8 cellular contexts compared by ENCODE assay signal in genomic region chrX:154840856-154841255, GRCh38. TPM values are rescaled to one million over a fixed set of nuclear protein-coding genes. Genes with fewer than 3 reads are reported as not detected.
DNase-seq lines count a peak whose midpoint lies in the region; ATAC-seq and TF ChIP-seq lines count a peak whose summit lies in the region.

No MANE protein-coding gene starts in this region.

- H3K23ac ChIP-seq in IMR-90 (ENCODE audit: low read depth, low read length) (no peak overlapping the region), trophoblast cell (ENCODE audit: low read length) (no peak overlapping the region)

- H3K27me3 ChIP-seq in IMR-90 (ENCODE audit: control insufficient read depth, insufficient read depth, low read length) (no peaks in the 10 kb centered on the region), PC-9 (ENCODE audit: insufficient read depth, low read depth) (no peaks in the 10 kb centered on the region), trophoblast cell (ENCODE audit: insufficient read depth, low read length) (no peaks in the 10 kb centered on the region)

- dilution Hi-C loops in IMR-90 (cut with HindIII; ENCODE audit: low sequenced_read_pairs, unreplicated experiment), result no loop called here

- H3K9me3 ChIP-seq in IMR-90 (ENCODE audit: control insufficient read depth, insufficient read depth, low read length) (no peaks in the 10 kb centered on the region), PC-9 (ENCODE audit: insufficient read depth, low read depth) (no peaks in the 10 kb centered on the region), trophoblast cell (ENCODE audit: insufficient read depth, low read depth, low read length) (no peaks in the 10 kb centered on the region)

- H3K9ac ChIP-seq in IMR-90 (ENCODE audit: low read depth, low read length) (no peak overlapping the region), trophoblast cell (ENCODE audit: low read length) (no peak overlapping the region)

- H3K9me1 ChIP-seq in IMR-90 (ENCODE audit: insufficient read depth, low read length), result no peaks in the 10 kb centered on the region

- H4K12ac ChIP-seq in trophoblast cell (ENCODE audit: low read depth, low read length), result no peak overlapping the region

- TF ChIP-seq POLR2A in IMR-90 (IDR thresholded peaks at IDR 0.05; ENCODE audit: low read depth, low read length), result no peak

- H3K4me2 ChIP-seq in IMR-90 (ENCODE audit: low read depth, low read length) (no peak overlapping the region), PC-9 (no peak overlapping the region), trophoblast cell (ENCODE audit: low read length) (no peak overlapping the region)

- no peak overlapping the region for H3K4me3 ChIP-seq in IMR-90 (ENCODE audit: insufficient read depth, low read depth, low read length)
- no peak overlapping the region for H3K4me3 ChIP-seq in PC-9
- no peak overlapping the region for H3K4me3 ChIP-seq in trophoblast cell (ENCODE audit: low read depth, low read length)

- DNase-seq in activated CD8-positive, alpha-beta memory T cell treated with anti-CD3 and anti-CD28 coated beads, Interleukin-2, amount 10 ng/mL, durations not matched to agents 7 days and 5 days, result no peak
- DNase-seq in activated CD8-positive, alpha-beta memory T cell treated with anti-CD3 and anti-CD28 coated beads, Interleukin-2, amount 50 U/mL, for 4 hours, result no peak
- DNase-seq in IMR-90, result peak; percentile 70
- DNase-seq in PC-9, result peak; percentile 0 to 42
- DNase-seq in trophoblast cell, result peak; percentile 4 to 64
- DNase-seq in kidney glomerular epithelial cell (lab: John Stamatoyannopoulos, UW), result no peak

- H3K36me3 Mint-ChIP-seq in activated CD8-positive, alpha-beta memory T cell treated with anti-CD3 and anti-CD28 coated beads, Interleukin-2, amount 10 ng/mL, durations not matched to agents 7 days and 5 days, result no peaks in the 10 kb centered on the region

- no peak overlapping the region for H2BK15ac ChIP-seq in IMR-90 (ENCODE audit: low read depth, low read length)

- no peak overlapping the region for H4K8ac ChIP-seq in IMR-90 (ENCODE audit: low read depth in 2 of 2, low read length in 2 of 2)
- no peak overlapping the region for H4K8ac ChIP-seq in trophoblast cell (ENCODE audit: low read depth, low read length)

- peaks cover 10% of the 10 kb centered on the region for H3K4me1 Mint-ChIP-seq in activated CD8-positive, alpha-beta memory T cell treated with anti-CD3 and anti-CD28 coated beads, Interleukin-2, amount 10 ng/mL, durations not matched to agents 7 days and 5 days

- no peak overlapping the region for H4K5ac ChIP-seq in IMR-90 (ENCODE audit: low read depth, low read length)

- H4K91ac ChIP-seq in IMR-90 (ENCODE audit: insufficient read depth, low read depth, low read length) (no peak overlapping the region; the same call in 1 of the 2 replicates), trophoblast cell (ENCODE audit: low read depth, low read length) (no peak overlapping the region)

- H2AK5ac ChIP-seq in IMR-90 (ENCODE audit: low read depth, low read length) (no peak overlapping the region), trophoblast cell (ENCODE audit: low read length) (no peak overlapping the region)

- no peaks in the 10 kb centered on the region for H3K79me2 ChIP-seq in PC-9 (ENCODE audit: low read depth)
- H3K79me2 ChIP-seq in trophoblast cell (ENCODE audit: control insufficient read depth, insufficient read depth, low read length, poor library complexity), result no peaks in the 10 kb centered on the region

- no peaks in the 10 kb centered on the region for H3K9me2 ChIP-seq in PC-9 (ENCODE audit: insufficient read depth)

- H3K56ac ChIP-seq in IMR-90 (ENCODE audit: extremely low read depth, insufficient read depth, low read length), result no peak overlapping the region

- H2BK20ac ChIP-seq in IMR-90 (ENCODE audit: low read depth, low read length), result no peak overlapping the region

- H3K4me1 ChIP-seq in IMR-90 (ENCODE audit: control insufficient read depth, insufficient read depth, low read length), result no peaks in the 10 kb centered on the region
- H3K4me1 ChIP-seq in PC-9 (replicated peaks; ENCODE audit: insufficient read depth), result no peaks in the 10 kb centered on the region
- no peaks in the 10 kb centered on the region for H3K4me1 ChIP-seq in trophoblast cell (ENCODE audit: control insufficient read depth in 1 of 2, insufficient read depth in 2 of 2, low read length in 2 of 2)

- no peaks in the 10 kb centered on the region for H3K9me3 Mint-ChIP-seq in activated CD8-positive, alpha-beta memory T cell treated with anti-CD3 and anti-CD28 coated beads, Interleukin-2, amount 10 ng/mL, durations not matched to agents 7 days and 5 days (ENCODE audit: low read depth)

- no peaks in the 10 kb centered on the region for H3K36me3 ChIP-seq in IMR-90 (ENCODE audit: control insufficient read depth, insufficient read depth, low read length)
- no peaks in the 10 kb centered on the region for H3K36me3 ChIP-seq in PC-9 (ENCODE audit: low read depth)
- H3K36me3 ChIP-seq in trophoblast cell (ENCODE audit: control insufficient read depth in 1 of 2, insufficient read depth in 2 of 2, low read length in 2 of 2), result no peaks in the 10 kb centered on the region

- no peak overlapping the region for H2AK9ac ChIP-seq in IMR-90 (replicated peaks; ENCODE audit: low read depth, low read length, poor library complexity)

- BruUV-seq in IMR-90 (replicated peaks; lab: Mats Ljungman, UMichigan) (no TSS peak), PC-9 (replicated peaks; lab: Mats Ljungman, UMichigan) (no TSS peak)

- H3K27me3 Mint-ChIP-seq in activated CD8-positive, alpha-beta memory T cell treated with anti-CD3 and anti-CD28 coated beads, Interleukin-2, amount 10 ng/mL, durations not matched to agents 7 days and 5 days, result no peaks in the 10 kb centered on the region

- no peak overlapping the region for H3K27ac Mint-ChIP-seq in activated CD8-positive, alpha-beta memory T cell treated with anti-CD3 and anti-CD28 coated beads, Interleukin-2, amount 10 ng/mL, durations not matched to agents 7 days and 5 days

- no peak overlapping the region for H3K14ac ChIP-seq in IMR-90 (replicated peaks; ENCODE audit: low read depth, low read length)
- no peak overlapping the region for H3K14ac ChIP-seq in trophoblast cell (ENCODE audit: low read length)

- no peak overlapping the region for H2BK12ac ChIP-seq in trophoblast cell (ENCODE audit: low read length)

- H2BK5ac ChIP-seq in IMR-90 (ENCODE audit: low read depth, low read length, poor library complexity, severe bottlenecking), result no peak overlapping the region
- no peak overlapping the region for H2BK5ac ChIP-seq in trophoblast cell (ENCODE audit: low read depth, low read length, poor library complexity)

- in situ Hi-C loops in IMR-90 (cut with MboI; ENCODE audit: low sequenced_read_pairs), result no loop called here

- WGBS in IMR-90 (ENCODE audit: extremely low coverage in 2 of 2, insufficient read length in 1 of 2), 2 experiments, result no CpG with 5 or more reads among the region's 2 CpGs
- WGBS in trophoblast cell (ENCODE audit: extremely low coverage, insufficient coverage, insufficient read length), result no CpG with 5 or more reads among the region's 2 CpGs

- no peak overlapping the region for H3K4me3 Mint-ChIP-seq in activated CD8-positive, alpha-beta memory T cell treated with anti-CD3 and anti-CD28 coated beads, Interleukin-2, amount 10 ng/mL, durations not matched to agents 7 days and 5 days

- CTCF ChIA-PET in activated CD8-positive, alpha-beta memory T cell treated with anti-CD3 and anti-CD28 coated beads, Interleukin-2, amount 10 ng/mL, durations not matched to agents 7 days and 5 days (lab: Charles Lee), result interaction anchor here (0.9 to 3.6 kb wide), 2 partner anchors 12 to 91 kb away, joined by 3 to 21 read pairs; partner anchors contain the start of gene GAB3
- CTCF ChIA-PET in IMR-90 (lab: Yijun Ruan, JAX) (interaction anchor here (1.0 kb wide), 1 partner anchor 77 kb away, joined by 3 read pairs; no protein-coding TSS in a partner anchor), PC-9 (lab: Charles Lee) (no interaction called here)

- H2BK120ac ChIP-seq in IMR-90 (ENCODE audit: low read depth, low read length), result no peak overlapping the region
- H2BK120ac ChIP-seq in trophoblast cell (ENCODE audit: insufficient read depth, low read length, poor library complexity), result no peak overlapping the region

- TF ChIP-seq CTCF in IMR-90 (conservative IDR thresholded peaks at IDR 0.05; ENCODE audit: low read depth, low read length) (peak; percentile 75), PC-9 (conservative IDR thresholded peaks at IDR 0.05) (peak; percentile 78)

- intact Hi-C loops in IMR-90 (cut with micrococcal nuclease), result loop anchor here (1.0 to 2.0 kb wide), 2 partner anchors 62 to 93 kb away; no protein-coding TSS in a partner anchor
- intact Hi-C loops in PC-9 (cut with micrococcal nuclease; ENCODE audit: unreplicated experiment), result loop anchor here (1.0 to 10.0 kb wide), 4 partner anchors 78 to 466 kb away; partner anchors contain the start of genes EMD and FLNA

- H3K27ac ChIP-seq in IMR-90 (ENCODE audit: insufficient read depth, low read length) (no peak overlapping the region), PC-9 (no peak overlapping the region), trophoblast cell (ENCODE audit: low read depth, low read length) (no peak overlapping the region)

- H3F3A ChIP-seq in PC-9 (ENCODE audit: insufficient read depth, low read depth), result no peaks in the 10 kb centered on the region

- no peak overlapping the region for H3K4ac ChIP-seq in IMR-90 (ENCODE audit: low read depth, low read length)
- no peak overlapping the region for H3K4ac ChIP-seq in trophoblast cell (ENCODE audit: low read depth, low read length)

- H2AFZ ChIP-seq in IMR-90 (replicated peaks; ENCODE audit: low read length, poor library complexity) (no peak overlapping the region), PC-9 (no peak overlapping the region), trophoblast cell (ENCODE audit: insufficient read depth, low read length, poor library complexity) (no peak overlapping the region)

- H3K18ac ChIP-seq in IMR-90 (ENCODE audit: low read depth, low read length), result no peak overlapping the region
- H3K18ac ChIP-seq in trophoblast cell (ENCODE audit: low read length), result no peak overlapping the region

- H3K79me1 ChIP-seq in IMR-90 (ENCODE audit: low read depth in 1 of 2, low read length in 2 of 2), result no peaks in the 10 kb centered on the region
- H3K79me1 ChIP-seq in trophoblast cell (ENCODE audit: low read length), result no peaks in the 10 kb centered on the region

- POLR2A ChIA-PET in IMR-90 (lab: Charles Lee; ENCODE audit: unreplicated experiment) (no interaction called here), PC-9 (lab: Charles Lee; ENCODE audit: unreplicated experiment) (no interaction called here)

- peak; percentile 84 for TF ChIP-seq RAD21 in IMR-90 (IDR thresholded peaks at IDR 0.05; ENCODE audit: low read length)

- peak; percentile 45 for ATAC-seq in activated CD8-positive, alpha-beta memory T cell treated with anti-CD3 and anti-CD28 coated beads, Interleukin-2, amount 10 ng/mL, durations not matched to agents 7 days and 5 days
- ATAC-seq in IMR-90 (ENCODE audit: low read depth), result peak; percentile 74
- peak; percentile 51 for ATAC-seq in esophagus mucosa
- no peak for ATAC-seq in HG03135 (IDR thresholded peaks at IDR 0.05; ENCODE audit: unreplicated experiment)

- H4K20me1 ChIP-seq in IMR-90 (ENCODE audit: insufficient read depth, low read length) (no peaks in the 10 kb centered on the region), PC-9 (ENCODE audit: insufficient read depth) (no peaks in the 10 kb centered on the region)

RNA-seq across cellular contexts. Expression of gene SMIM9, which starts 6.4 kb away (rescaled TPM):
- total RNA-seq in activated CD8-positive, alpha-beta memory T cell treated with anti-CD3 and anti-CD28 coated beads, Interleukin-2, amount 10 ng/mL, durations not matched to agents 7 days and 5 days, result under 1 TPM in 1 of 2 experiments, not detected in 1; 0.26 TPM
- total RNA-seq in IMR-90 (2012; rRNA removed) (not detected in 2 replicates), PC-9 (2021) (not detected in 2 replicates), esophagus mucosa (not detected)
- polyA plus RNA-seq in IMR-90 (2012; rRNA removed), result not detected in 2 replicates
- not detected in 2 replicates for polyA plus RNA-seq in IMR-90 (2012; cell fraction: cytosol; rRNA removed)
- polyA plus RNA-seq in IMR-90 (2012; cell fraction: nucleus; rRNA removed; ENCODE audit: low replicate concordance), result not detected in 2 replicates
- polyA plus RNA-seq in trophoblast cell (2013), result 1.6 and 2.0 TPM in 2 replicates

RNA-seq across cellular contexts. Expression of gene MPP1, which starts 35.6 kb away (rescaled TPM):
- total RNA-seq in activated CD8-positive, alpha-beta memory T cell treated with anti-CD3 and anti-CD28 coated beads, Interleukin-2, amount 10 ng/mL, durations not matched to agents 7 days and 5 days, result 10 to 100 TPM; 29.0 to 37.4 TPM
- total RNA-seq in IMR-90 (2012; rRNA removed), result 36.4 and 43.0 TPM in 2 replicates
- 29.4 and 35.2 TPM in 2 replicates for polyA plus RNA-seq in IMR-90 (2012; rRNA removed)
- 18.5 and 21.3 TPM in 2 replicates for polyA plus RNA-seq in IMR-90 (2012; cell fraction: cytosol; rRNA removed)
- polyA plus RNA-seq in IMR-90 (2012; cell fraction: nucleus; rRNA removed; ENCODE audit: low replicate concordance), result 34.3 and 65.1 TPM in 2 replicates
- total RNA-seq in PC-9 (2021), result 4.2 and 4.8 TPM in 2 replicates
- 6.3 TPM for total RNA-seq in esophagus mucosa
- polyA plus RNA-seq in trophoblast cell (2013), result 125 and 134 TPM in 2 replicates

RNA-seq across cellular contexts. Expression of gene F8A1, which starts 45.3 kb away (rescaled TPM):
- total RNA-seq in activated CD8-positive, alpha-beta memory T cell treated with anti-CD3 and anti-CD28 coated beads, Interleukin-2, amount 10 ng/mL, durations not matched to agents 7 days and 5 days, result 10 to 100 TPM; 49.0 to 56.9 TPM
- total RNA-seq in IMR-90 (2012; rRNA removed) (0.54 and 1.1 TPM in 2 replicates), PC-9 (2021) (12.1 and 19.6 TPM in 2 replicates), esophagus mucosa (19.6 TPM)
- polyA plus RNA-seq in IMR-90 (2012; rRNA removed), result 7.7 and 8.3 TPM in 2 replicates
- 5.3 and 7.0 TPM in 2 replicates for polyA plus RNA-seq in IMR-90 (2012; cell fraction: cytosol; rRNA removed)
- 1.5 and 1.8 TPM in 2 replicates for polyA plus RNA-seq in IMR-90 (2012; cell fraction: nucleus; rRNA removed; ENCODE audit: low replicate concordance)
- 23.9 and 24.1 TPM in 2 replicates for polyA plus RNA-seq in trophoblast cell (2013)

Comparison
In these comparisons a context has a peak if more than half of its experiments do, and no peak if none do; other contexts are left out.
1. DNase-seq: peak in IMR-90 (single experiment), PC-9 (2 of 2) and trophoblast cell (2 of 2); none in activated CD8-positive, alpha-beta memory T cell treated with anti-CD3 and anti-CD28 coated beads, Interleukin-2, amount 10 ng/mL, durations not matched to agents 7 days and 5 days (single experiment), activated CD8-positive, alpha-beta memory T cell treated with anti-CD3 and anti-CD28 coated beads, Interleukin-2, amount 50 U/mL, for 4 hours (single experiment) and kidney glomerular epithelial cell (single experiment).